Comparison of ENCODE assay signal across 15 cellular contexts in the genomic region with DNA sequence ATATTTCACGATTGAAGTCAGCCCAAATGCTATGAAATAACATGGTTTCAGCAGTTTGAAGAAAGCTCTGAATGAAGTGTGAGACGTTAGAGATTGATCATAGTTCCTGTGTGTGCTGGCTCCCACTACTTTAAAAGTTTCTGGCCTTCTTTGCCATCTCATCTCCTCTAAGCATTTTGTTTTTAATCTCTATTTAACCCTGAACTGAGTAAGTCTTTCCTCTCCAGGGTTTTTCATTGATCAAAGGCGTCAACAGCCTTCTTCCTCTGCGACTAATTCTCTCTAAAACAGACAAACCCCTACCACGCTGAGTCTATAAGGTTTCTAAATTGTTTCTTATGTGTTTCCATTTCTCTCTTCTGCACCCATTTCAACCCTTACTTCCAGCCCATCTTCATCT.
A peak's percentile ranks its signal among the peaks of the same experiment; 100 is the strongest.
DNase-seq lines count a peak whose midpoint lies in the region; ATAC-seq and TF ChIP-seq lines count a peak whose summit lies in the region.
"Had no signal": no experiment of that assay in that cellular context is flagged by ENCODE, and none has a peak within 500 bp of the region (broad histone marks: within the 10 kb centered on the region; RNA-seq: fewer than 3 reads in every experiment).

No MANE protein-coding gene starts in this region.

- H3K36me3 Mint-ChIP-seq in activated CD4-positive, alpha-beta T cell treated with anti-CD3 and anti-CD28 coated beads for 36 hours (ENCODE audit: low read depth): peaks cover 4% of the 10 kb centered on the region
- H3K36me3 Mint-ChIP-seq in T-cell (peaks cover 8% of the 10 kb centered on the region), chondrocyte (ENCODE audit: low read depth) (no peaks in the 10 kb centered on the region), neural crest cell (ENCODE audit: low read depth) (no peaks in the 10 kb centered on the region)
- H3K36me3 Mint-ChIP-seq: brain had no signal

- no peaks in the 10 kb centered on the region for H3K27me3 Mint-ChIP-seq in activated CD4-positive, alpha-beta T cell treated with anti-CD3 and anti-CD28 coated beads for 36 hours
- H3K27me3 Mint-ChIP-seq in T-cell (no peaks in the 10 kb centered on the region), chondrocyte (ENCODE audit: low read depth) (no peaks in the 10 kb centered on the region), neural crest cell (ENCODE audit: low read depth) (no peaks in the 10 kb centered on the region)
- H3K27me3 Mint-ChIP-seq: brain had no signal

- intact Hi-C loops in activated CD4-positive, alpha-beta T cell treated with anti-CD3 and anti-CD28 coated beads for 36 hours (cut with DNase I, micrococcal nuclease): loop anchor here (2.0 to 5.0 kb wide), 4 partner anchors 46 to 451 kb away; no protein-coding TSS in a partner anchor

- DNase-seq in activated CD4-positive, alpha-beta T cell treated with anti-CD3 and anti-CD28 coated beads for 36 hours: peak; percentile 15
- DNase-seq in activated CD4-positive, alpha-beta T cell treated with anti-CD3 and anti-CD28 coated beads, Interleukin-2, amount 50 U/mL, for 1 hour: no peak
- no peak for DNase-seq in T-cell
- DNase-seq in chondrocyte (ENCODE audit: low spot score): no peak
- DNase-seq in neural crest cell (ENCODE audit: low read depth, low spot score): no peak
- DNase-seq in DMS79 treated with DMSO at 0.1 percent for 48 hours (lab: John Stamatoyannopoulos, UW): no peak
- DNase-seq in cerebellar cortex (ENCODE audit: low spot score): no peak
- no peak for DNase-seq in SHP77 treated with DMSO at 0.1 percent for 48 hours (lab: John Stamatoyannopoulos, UW)
- DNase-seq: activated CD4-positive, alpha-beta T cell treated with anti-CD3 and anti-CD28 coated beads for 1 hour; DMS79; KBM-7; NCI-H2029; NCI-H446 treated with DMSO at 0.1 percent for 48 hours; small intestine had no signal

- TF ChIP-seq CTCF in chondrocyte (IDR thresholded peaks at IDR 0.05): no peak
- TF ChIP-seq CTCF in neural crest cell (conservative IDR thresholded peaks at IDR 0.05): no peak

- CTCF ChIA-PET in activated CD4-positive, alpha-beta T cell treated with anti-CD3 and anti-CD28 coated beads for 36 hours (lab: Charles Lee): interaction anchor here (0.6 to 1.0 kb wide), 2 partner anchors 178 to 230 kb away, joined by 3 read pairs; no protein-coding TSS in a partner anchor
- CTCF ChIA-PET in T-cell (lab: Charles Lee): interaction anchor here in 1 of 2 donors (0.5 kb wide), 1 partner anchor 225 kb away, joined by 5 read pairs; no protein-coding TSS in a partner anchor

- peak overlapping the region; percentile 32 for H3K4me3 Mint-ChIP-seq in activated CD4-positive, alpha-beta T cell treated with anti-CD3 and anti-CD28 coated beads for 36 hours
- peak overlapping the region; percentile 11 to 39 (median 37) for H3K4me3 Mint-ChIP-seq in T-cell
- H3K4me3 Mint-ChIP-seq in chondrocyte (ENCODE audit: unreplicated experiment): no peak overlapping the region
- H3K4me3 Mint-ChIP-seq in neural crest cell: no peak overlapping the region
- H3K4me3 Mint-ChIP-seq: brain had no signal

- POLR2A ChIA-PET in activated CD4-positive, alpha-beta T cell treated with anti-CD3 and anti-CD28 coated beads for 36 hours (lab: Charles Lee): interaction anchor here (0.6 kb wide), 1 partner anchor 67 kb away, joined by 4 read pairs; no protein-coding TSS in a partner anchor
- POLR2A ChIA-PET in T-cell (lab: Charles Lee): interaction anchor here in 1 of 2 donors (1.0 kb wide), 1 partner anchor 251 kb away, joined by 3 read pairs; no protein-coding TSS in a partner anchor

- peak; percentile 85 for ATAC-seq in activated CD4-positive, alpha-beta T cell treated with anti-CD3 and anti-CD28 coated beads for 36 hours
- peak; percentile 67 to 77 (median 73) for ATAC-seq in T-cell (replicated peaks in 1 of 4)

- peak overlapping the region; percentile 82 for H3K27ac Mint-ChIP-seq in activated CD4-positive, alpha-beta T cell treated with anti-CD3 and anti-CD28 coated beads for 36 hours
- H3K27ac Mint-ChIP-seq in T-cell (peak overlapping the region; percentile 92 to 93), chondrocyte (ENCODE audit: unreplicated experiment) (peak overlapping the region; percentile 37), neural crest cell (ENCODE audit: unreplicated experiment) (peak overlapping the region; percentile 92)
- H3K27ac Mint-ChIP-seq: brain had no signal

- peaks cover 39% of the 10 kb centered on the region for H3K4me1 Mint-ChIP-seq in activated CD4-positive, alpha-beta T cell treated with anti-CD3 and anti-CD28 coated beads for 36 hours
- H3K4me1 Mint-ChIP-seq in T-cell: peaks cover 50 to 55% (median 51%) of the 10 kb centered on the region in 3 donors
- peaks cover 40% of the 10 kb centered on the region for H3K4me1 Mint-ChIP-seq in chondrocyte (ENCODE audit: low read depth)
- H3K4me1 Mint-ChIP-seq in neural crest cell: peaks cover 6% of the 10 kb centered on the region

- H3K9me3 Mint-ChIP-seq in activated CD4-positive, alpha-beta T cell treated with anti-CD3 and anti-CD28 coated beads for 36 hours (ENCODE audit: low read depth): peaks cover 4% of the 10 kb centered on the region
- H3K9me3 Mint-ChIP-seq in T-cell (peaks cover 3 to 16% (median 4%) of the 10 kb centered on the region in 3 donors), chondrocyte (ENCODE audit: low read depth) (no peaks in the 10 kb centered on the region), neural crest cell (no peaks in the 10 kb centered on the region)

Comparison
In these comparisons a context has a peak if more than half of its experiments do, and no peak if none do; other contexts are left out.
1. H3K27ac Mint-ChIP-seq: peak in every context shown above with its lines; median percentile 92 in T-cell; 92 in neural crest cell; 82 in activated CD4-positive, alpha-beta T cell treated with anti-CD3 and anti-CD28 coated beads for 36 hours; 37 in chondrocyte.
2. H3K4me3 Mint-ChIP-seq: peak in activated CD4-positive, alpha-beta T cell treated with anti-CD3 and anti-CD28 coated beads for 36 hours (single experiment) and T-cell (3 of 3); none in chondrocyte (single experiment) and neural crest cell (single experiment).